In genomic region chr6:524803-525202, GRCh38 we compare ENCODE assay signal across 13 cellular contexts.
DNase-seq lines count a peak whose midpoint lies in the region; ATAC-seq and TF ChIP-seq lines count a peak whose summit lies in the region.
"Had no signal": no experiment of that assay in that cellular context is flagged by ENCODE, and none has a peak within 500 bp of the region (broad histone marks: within the 10 kb centered on the region; RNA-seq: fewer than 3 reads in every experiment).

No MANE protein-coding gene starts in this region.

- CTCF ChIA-PET in activated CD4-positive, alpha-beta T cell treated with anti-CD3 and anti-CD28 coated beads, Interleukin-2, amount 10 ng/mL, durations not matched to agents 7 days and 5 days (lab: Charles Lee): interaction anchor here (0.6 to 1.4 kb wide), 6 partner anchors 12 to 193 kb away, joined by 3 to 5 read pairs (median 3); no protein-coding TSS in a partner anchor

- no peaks in the 10 kb centered on the region for H3K27me3 Mint-ChIP-seq in activated CD4-positive, alpha-beta T cell treated with anti-CD3 and anti-CD28 coated beads, Interleukin-2, amount 10 ng/mL, durations not matched to agents 7 days and 5 days
- no peaks in the 10 kb centered on the region for H3K27me3 Mint-ChIP-seq in natural killer cell treated with Interleukin-12 subunit alpha and Interleukin-12 subunit beta and Interleukin-15 and Interleukin-18, amount 100 ng/mL, for 72 hours
- no peaks in the 10 kb centered on the region for H3K27me3 Mint-ChIP-seq in chondrocyte (ENCODE audit: low read depth)
- H3K27me3 Mint-ChIP-seq: B cell had no signal

- ATAC-seq in natural killer cell treated with Interleukin-12 subunit alpha and Interleukin-12 subunit beta and Interleukin-15 and Interleukin-18, amount 100 ng/mL, for 72 hours: no peak
- ATAC-seq: mucosa of descending colon had no signal

- no peak for TF ChIP-seq CTCF in chondrocyte (IDR thresholded peaks at IDR 0.05)

- POLR2A ChIA-PET in activated CD4-positive, alpha-beta T cell treated with anti-CD3 and anti-CD28 coated beads, Interleukin-2, amount 10 ng/mL, durations not matched to agents 7 days and 5 days (lab: Charles Lee): no interaction called here

- no peak overlapping the region for H3K4me3 Mint-ChIP-seq in activated CD4-positive, alpha-beta T cell treated with anti-CD3 and anti-CD28 coated beads, Interleukin-2, amount 10 ng/mL, durations not matched to agents 7 days and 5 days
- H3K4me3 Mint-ChIP-seq in natural killer cell treated with Interleukin-12 subunit alpha and Interleukin-12 subunit beta and Interleukin-15 and Interleukin-18, amount 100 ng/mL, for 72 hours: no peak overlapping the region
- no peak overlapping the region for H3K4me3 Mint-ChIP-seq in chondrocyte (ENCODE audit: unreplicated experiment)
- H3K4me3 Mint-ChIP-seq: B cell had no signal

- H3K9me3 Mint-ChIP-seq in activated CD4-positive, alpha-beta T cell treated with anti-CD3 and anti-CD28 coated beads, Interleukin-2, amount 10 ng/mL, durations not matched to agents 7 days and 5 days: peaks cover 8% of the 10 kb centered on the region
- no peaks in the 10 kb centered on the region for H3K9me3 Mint-ChIP-seq in natural killer cell treated with Interleukin-12 subunit alpha and Interleukin-12 subunit beta and Interleukin-15 and Interleukin-18, amount 100 ng/mL, for 72 hours
- peaks cover 2% of the 10 kb centered on the region for H3K9me3 Mint-ChIP-seq in chondrocyte (ENCODE audit: low read depth)

- H3K36me3 Mint-ChIP-seq in activated CD4-positive, alpha-beta T cell treated with anti-CD3 and anti-CD28 coated beads, Interleukin-2, amount 10 ng/mL, durations not matched to agents 7 days and 5 days (ENCODE audit: low read depth): peaks cover 39% of the 10 kb centered on the region
- H3K36me3 Mint-ChIP-seq in natural killer cell treated with Interleukin-12 subunit alpha and Interleukin-12 subunit beta and Interleukin-15 and Interleukin-18, amount 100 ng/mL, for 72 hours: peaks cover 22% of the 10 kb centered on the region
- peaks cover 28% of the 10 kb centered on the region for H3K36me3 Mint-ChIP-seq in chondrocyte (ENCODE audit: low read depth)

- DNase-seq in stimulated activated CD4-positive, alpha-beta T cell treated with anti-CD3 and anti-CD28 coated beads, Interleukin-1b, Interleukin-23, amount 100 ng/mL, for 48 hours: peak; percentile 32
- no peak for DNase-seq in stimulated activated CD4-positive, alpha-beta T cell treated with anti-CD3 and anti-CD28 coated beads, Interleukin-2, amount 100 ng/mL, for 48 hours
- peak; percentile 53 for DNase-seq in activated CD4-positive, alpha-beta T cell treated with anti-CD3 and anti-CD28 coated beads, Interleukin-2, amount 10 ng/mL, durations not matched to agents 7 days and 5 days
- DNase-seq in globus pallidus (ENCODE audit: low spot score) (peak; percentile 67), chondrocyte (ENCODE audit: low spot score) (no peak), epidermal melanocyte (ENCODE audit: insufficient read length, low spot score) (no peak), NCI-H2107 (lab: John Stamatoyannopoulos, UW) (no peak)
- DNase-seq in natural killer cell treated with Interleukin-12 subunit alpha and Interleukin-12 subunit beta and Interleukin-15 and Interleukin-18, amount 100 ng/mL, for 72 hours (ENCODE audit: low spot score): no peak
- DNase-seq: NCI-H1092, retina, T1000 had no signal

- no peak overlapping the region for H3K27ac Mint-ChIP-seq in activated CD4-positive, alpha-beta T cell treated with anti-CD3 and anti-CD28 coated beads, Interleukin-2, amount 10 ng/mL, durations not matched to agents 7 days and 5 days
- peak overlapping the region in 1 of 2 donors; percentile 45 for H3K27ac Mint-ChIP-seq in natural killer cell treated with Interleukin-12 subunit alpha and Interleukin-12 subunit beta and Interleukin-15 and Interleukin-18, amount 100 ng/mL, for 72 hours
- H3K27ac Mint-ChIP-seq in chondrocyte (ENCODE audit: unreplicated experiment): no peak overlapping the region
- H3K27ac Mint-ChIP-seq: B cell had no signal

- H3K4me1 Mint-ChIP-seq in activated CD4-positive, alpha-beta T cell treated with anti-CD3 and anti-CD28 coated beads, Interleukin-2, amount 10 ng/mL, durations not matched to agents 7 days and 5 days: peaks cover 14% of the 10 kb centered on the region
- peaks cover 9 to 25% of the 10 kb centered on the region in 2 donors for H3K4me1 Mint-ChIP-seq in natural killer cell treated with Interleukin-12 subunit alpha and Interleukin-12 subunit beta and Interleukin-15 and Interleukin-18, amount 100 ng/mL, for 72 hours (ENCODE audit: low read depth in 2 of 2)
- peaks cover 5% of the 10 kb centered on the region for H3K4me1 Mint-ChIP-seq in chondrocyte (ENCODE audit: low read depth)

Comparison
In these comparisons a context has a peak if more than half of its experiments do, and no peak if none do; other contexts are left out.
1. DNase-seq: peak in stimulated activated CD4-positive, alpha-beta T cell treated with anti-CD3 and anti-CD28 coated beads, Interleukin-1b, Interleukin-23, amount 100 ng/mL, for 48 hours (single experiment), activated CD4-positive, alpha-beta T cell treated with anti-CD3 and anti-CD28 coated beads, Interleukin-2, amount 10 ng/mL, durations not matched to agents 7 days and 5 days (single experiment) and globus pallidus (single experiment); none in stimulated activated CD4-positive, alpha-beta T cell treated with anti-CD3 and anti-CD28 coated beads, Interleukin-2, amount 100 ng/mL, for 48 hours (0 of 2), natural killer cell treated with Interleukin-12 subunit alpha and Interleukin-12 subunit beta and Interleukin-15 and Interleukin-18, amount 100 ng/mL, for 72 hours (single experiment), chondrocyte (single experiment), epidermal melanocyte (single experiment) and NCI-H2107 (single experiment).